In genomic region chr20:10671850-10672578, GRCh38 we compare ENCODE assay signal across 7 cellular contexts. TPM values are rescaled to one million over a fixed set of nuclear protein-coding genes. Genes with fewer than 3 reads are reported as not detected.
DNase-seq lines count a peak whose midpoint lies in the region; ATAC-seq and TF ChIP-seq lines count a peak whose summit lies in the region.

No MANE protein-coding gene starts in this region.

- intact Hi-C loops in left cardiac atrium (cut with DNase I): loop anchor here in 1 of 2 donors (5.0 to 10.0 kb wide), 3 partner anchors 193 to 600 kb away; no protein-coding TSS in a partner anchor

- POLR2A ChIA-PET in activated naive CD8-positive, alpha-beta T cell treated with anti-CD3 and anti-CD28 coated beads, Interleukin-2, amount 10 ng/mL, durations not matched to agents 7 days and 5 days (lab: Charles Lee): interaction anchor here (0.9 to 1.4 kb wide), 3 partner anchors 113 to 237 kb away, joined by 3 to 6 read pairs (median 5); partner anchors contain the start of genes MKKS and SLX4IP

- H3K9me3 Mint-ChIP-seq in activated naive CD8-positive, alpha-beta T cell treated with anti-CD3 and anti-CD28 coated beads, Interleukin-2, amount 10 ng/mL, durations not matched to agents 7 days and 5 days: no peaks in the 10 kb centered on the region

- no peaks in the 10 kb centered on the region for H3K36me3 Mint-ChIP-seq in activated naive CD8-positive, alpha-beta T cell treated with anti-CD3 and anti-CD28 coated beads, Interleukin-2, amount 10 ng/mL, durations not matched to agents 7 days and 5 days

- no peak for ATAC-seq in activated naive CD8-positive, alpha-beta T cell treated with anti-CD3 and anti-CD28 coated beads, Interleukin-2, amount 10 ng/mL, durations not matched to agents 7 days and 5 days (ENCODE audit: low read depth)
- ATAC-seq in left cardiac atrium: peak; percentile 32 to 42
- ATAC-seq in GM19023 (IDR thresholded peaks at IDR 0.05; ENCODE audit: unreplicated experiment): no peak
- ATAC-seq in HG02759 (IDR thresholded peaks at IDR 0.05; ENCODE audit: unreplicated experiment): no peak

- H3K4me1 Mint-ChIP-seq in activated naive CD8-positive, alpha-beta T cell treated with anti-CD3 and anti-CD28 coated beads, Interleukin-2, amount 10 ng/mL, durations not matched to agents 7 days and 5 days: peaks cover 18% of the 10 kb centered on the region

- no peak for TF ChIP-seq CTCF in retinal pigment epithelial cell (conservative IDR thresholded peaks at IDR 0.05; ENCODE audit: low read depth, low read length)

- peak overlapping the region; percentile 85 for H3K4me3 Mint-ChIP-seq in activated naive CD8-positive, alpha-beta T cell treated with anti-CD3 and anti-CD28 coated beads, Interleukin-2, amount 10 ng/mL, durations not matched to agents 7 days and 5 days

- H3K27ac Mint-ChIP-seq in activated naive CD8-positive, alpha-beta T cell treated with anti-CD3 and anti-CD28 coated beads, Interleukin-2, amount 10 ng/mL, durations not matched to agents 7 days and 5 days: peak overlapping the region; percentile 65

- H3K4me3 ChIP-seq in GM08714 (ENCODE audit: low read length) (peak overlapping the region; percentile 81), retinal pigment epithelial cell (ENCODE audit: low read length) (peak overlapping the region; percentile 67)

- H3K27me3 Mint-ChIP-seq in activated naive CD8-positive, alpha-beta T cell treated with anti-CD3 and anti-CD28 coated beads, Interleukin-2, amount 10 ng/mL, durations not matched to agents 7 days and 5 days: peaks cover 42% of the 10 kb centered on the region

- DNase-seq in M059J (ENCODE audit: low read depth) (peak; percentile 79), left cardiac atrium (peak; percentile 83), retinal pigment epithelial cell (ENCODE audit: low read depth) (no peak)
- DNase-seq in activated naive CD8-positive, alpha-beta T cell treated with anti-CD3 and anti-CD28 coated beads, Interleukin-2, amount 10 ng/mL, durations not matched to agents 7 days and 5 days: peak; percentile 42

RNA-seq across cellular contexts. Expression of gene JAG1, which starts 1.8 kb away (rescaled TPM):
- total RNA-seq in M059J (2014; rRNA removed; shearing (Covaris generic)): 10.9 and 14.8 TPM in 2 replicates
- under 1 TPM; 0.28 to 0.89 TPM for total RNA-seq in activated naive CD8-positive, alpha-beta T cell treated with anti-CD3 and anti-CD28 coated beads, Interleukin-2, amount 10 ng/mL, durations not matched to agents 7 days and 5 days
- total RNA-seq in left cardiac atrium: 10 to 100 TPM; 32.4 to 42.3 TPM

Comparison
In these comparisons a context has a peak if more than half of its experiments do, and no peak if none do; other contexts are left out.
1. ATAC-seq: peak in left cardiac atrium (2 of 2); none in activated naive CD8-positive, alpha-beta T cell treated with anti-CD3 and anti-CD28 coated beads, Interleukin-2, amount 10 ng/mL, durations not matched to agents 7 days and 5 days (single experiment), GM19023 (single experiment) and HG02759 (single experiment).